ENCODE assay signal across 1 cellular context in the genomic region with DNA sequence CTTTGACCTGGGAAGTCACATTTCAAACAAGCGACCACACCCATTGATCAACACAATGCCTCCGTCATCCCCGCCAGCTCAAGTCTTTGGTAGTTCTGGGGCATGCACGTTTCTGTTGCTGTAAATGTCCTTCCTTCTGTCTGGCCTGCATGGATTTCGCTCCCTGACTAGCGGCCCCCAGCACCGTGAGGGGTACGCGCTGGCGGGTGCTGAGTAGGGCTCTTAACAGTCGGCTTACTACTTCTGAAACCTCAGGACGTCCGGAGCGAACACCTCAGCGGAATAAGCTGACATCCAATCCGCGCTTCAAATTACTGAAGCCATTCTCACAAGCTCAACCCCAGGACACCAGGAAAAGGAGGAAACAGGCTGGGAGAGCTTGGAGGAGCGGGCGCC.
TF ChIP-seq lines count a peak whose summit lies in the region.

No MANE protein-coding gene starts in this region.

TF ChIP-seq in K562, 482 proteins besides CTCF, POLR2A, EP300 and RAD21:
- TF ChIP-seq TAF9B (IDR thresholded peaks at IDR 0.05; ENCODE audit: partially characterized antibody) (no peak), ZBED1 (IDR thresholded peaks at IDR 0.05) (0 out of 2 replicates have a peak, but pooled peaks have one; percentile 21)
TF ChIP-seq in K562: peak in this region for 1.
